8 cellular contexts compared by ENCODE assay signal in the genomic region with DNA sequence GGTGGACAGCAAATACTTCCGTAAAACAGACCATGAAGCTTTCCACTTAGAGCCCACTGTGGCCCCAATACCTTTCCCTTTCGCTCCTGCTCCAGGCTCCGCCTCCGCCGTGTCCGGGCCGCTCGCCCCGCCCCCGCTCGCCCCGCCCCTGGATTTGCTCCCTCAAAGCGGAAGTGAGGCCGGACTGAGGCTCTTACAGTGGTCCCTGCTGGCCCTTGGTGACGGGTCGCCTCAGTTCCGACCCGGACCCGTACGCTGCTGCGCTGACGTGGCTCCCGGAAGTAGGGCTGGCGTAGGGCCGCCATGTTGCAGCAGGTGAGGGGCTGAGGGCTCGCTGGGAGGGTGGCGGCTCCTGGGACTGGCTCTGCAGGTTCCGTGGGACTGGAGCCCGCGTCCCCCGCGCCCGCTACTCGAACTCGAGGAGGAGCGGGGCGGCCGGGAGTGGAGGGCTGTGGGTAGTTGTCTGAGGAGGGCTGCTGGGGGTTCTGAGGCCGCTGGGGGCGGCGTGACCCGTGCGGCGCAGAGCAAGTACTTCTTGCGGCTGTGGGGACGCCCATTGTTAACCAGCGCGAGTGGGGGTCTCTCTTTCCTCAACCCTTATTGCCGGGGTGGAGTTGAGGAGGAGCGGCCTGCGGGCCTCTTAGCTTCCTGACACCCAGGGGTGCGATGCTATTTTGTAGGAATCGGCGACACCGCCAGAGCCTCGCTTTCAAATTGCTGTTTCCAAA. TPM values are rescaled to one million over a fixed set of nuclear protein-coding genes. Genes with fewer than 3 reads are reported as not detected.
DNase-seq lines count a peak whose midpoint lies in the region; ATAC-seq and TF ChIP-seq lines count a peak whose summit lies in the region.
"Not testable (repeated sequence)": the region's sequence is repeated elsewhere in the genome, so short reads cannot be mapped to it uniquely, and the experiment has no call there.

A gene (plus strand): TSS at position 193 of the 728 bp plus-strand sequence. CDS start 111 bp downstream, at position 304.

- H3K4me1 Mint-ChIP-seq in CD4-positive, alpha-beta T cell (ENCODE audit: low read depth), result peaks cover 29% of the 10 kb centered on the region

- intact Hi-C loops in CD4-positive, alpha-beta T cell (cut with DNase I, micrococcal nuclease); dorsolateral prefrontal cortex (cut with DNase I); right lobe of liver (cut with DNase I): not testable (repeated sequence)

- peak; percentile 94 for ATAC-seq in CD4-positive, alpha-beta T cell (ENCODE audit: poor library complexity)
- ATAC-seq in GM19452 (IDR thresholded peaks at IDR 0.05; ENCODE audit: unreplicated experiment) (peak; percentile 98), HG03575 (IDR thresholded peaks at IDR 0.05; ENCODE audit: extremely low read depth, insufficient number of reproducible peaks, low FRiP score, unreplicated experiment) (peak; percentile 62), right lobe of liver (peak; percentile 99 to 100 (median 100))

- H3K9me3 Mint-ChIP-seq in CD4-positive, alpha-beta T cell, result not testable (repeated sequence)

- not testable (repeated sequence) for TF ChIP-seq CTCF in CD4-positive, alpha-beta T cell (IDR thresholded peaks at IDR 0.05); right lobe of liver (IDR thresholded peaks at IDR 0.05)
- TF ChIP-seq CTCF in dorsolateral prefrontal cortex (IDR thresholded peaks at IDR 0.05 in 54 of 56, conservative IDR thresholded peaks at IDR 0.05 in 2 of 56; ENCODE audit: low read depth in 1 of 56, partially characterized antibody in 56 of 56), result peak in 13 of 56 donors; percentile 5 to 51 (median 14)

- peak within 1 kb of the TSS; percentile 97 for H3K27ac Mint-ChIP-seq in CD4-positive, alpha-beta T cell

- H3K4me3 ChIP-seq in dorsolateral prefrontal cortex, result peak within 1 kb of the TSS; percentile 27 to 79 (median 65)
- peak within 1 kb of the TSS; percentile 50 to 60 (median 53) for H3K4me3 ChIP-seq in right lobe of liver

- not testable (repeated sequence) for H3K4me1 ChIP-seq in right lobe of liver

- peak; percentile 78 for TF ChIP-seq POLR2A in right lobe of liver (IDR thresholded peaks at IDR 0.05)

- not testable (repeated sequence) for H3K27me3 ChIP-seq in CD4-positive, alpha-beta T cell (ENCODE audit: control insufficient read depth, insufficient read depth, low read length); dorsolateral prefrontal cortex; right lobe of liver

- peak within 1 kb of the TSS; percentile 67 for H3K27ac ChIP-seq in CD4-positive, alpha-beta T cell (ENCODE audit: low read depth, low read length)
- H3K27ac ChIP-seq in dorsolateral prefrontal cortex (peak within 1 kb of the TSS in 47 of 59 donors; percentile 13 to 88 (median 72)), right lobe of liver (peak within 1 kb of the TSS; percentile 40 to 72 (median 53))

- peak; percentile 92 to 97 (median 94) for DNase-seq in CD4-positive, alpha-beta T cell
- DNase-seq in NCI-H82 (lab: John Stamatoyannopoulos, UW), result peak; percentile 99
- peak; percentile 98 for DNase-seq in activated CD4-positive, alpha-beta T cell treated with anti-CD3 and anti-CD28 coated beads, Interleukin-2, amount 50 U/mL, for 48 hours
- peak; percentile 93 to 97 (median 96) for DNase-seq in dorsolateral prefrontal cortex
- peak; percentile 97 to 98 (median 98) for DNase-seq in right lobe of liver
- DNase-seq in stimulated activated CD4-positive, alpha-beta T cell treated with anti-CD3 and anti-CD28 coated beads, Interleukin-4, amount 100 ng/mL, for 24 hours, result peak; percentile 97

- not testable (repeated sequence) for H3K36me3 ChIP-seq in right lobe of liver

- POLR2A ChIA-PET in CD4-positive, alpha-beta T cell (lab: Charles Lee), result not testable (repeated sequence)

- not testable (repeated sequence) for H3K36me3 Mint-ChIP-seq in CD4-positive, alpha-beta T cell (ENCODE audit: low read depth)

- H3K4me3 Mint-ChIP-seq in CD4-positive, alpha-beta T cell, result peak within 1 kb of the TSS; percentile 96

- CTCF ChIA-PET in CD4-positive, alpha-beta T cell (lab: Charles Lee), result not testable (repeated sequence)

- WGBS in right lobe of liver (ENCODE audit: insufficient coverage, low coverage, low lambda C conversion rate, missing lambda C conversion rate), result 3% methylated on average over 12 of the region's 56 CpGs

- not testable (repeated sequence) for H3K27me3 Mint-ChIP-seq in CD4-positive, alpha-beta T cell

- H3K9me3 ChIP-seq in CD4-positive, alpha-beta T cell (ENCODE audit: control insufficient read depth, low read length); right lobe of liver: not testable (repeated sequence)

RNA-seq across cellular contexts. Expression of the gene that starts here (rescaled TPM):
- 10 to 100 TPM; 13.9 to 18.9 TPM for total RNA-seq in CD4-positive, alpha-beta T cell
- 10 to 100 TPM; 13.2 to 31.7 (median 21.5) TPM for total RNA-seq in dorsolateral prefrontal cortex
- total RNA-seq in right lobe of liver, result 10 to 100 TPM; 19.5 to 26.5 (median 22.4) TPM

Comparison
In these comparisons a context has a peak if more than half of its experiments do, and no peak if none do; other contexts are left out.
1. Peak in every context shown above with its lines: DNase-seq, ATAC-seq, H3K4me3 ChIP-seq and H3K27ac ChIP-seq.